In the genomic region with DNA sequence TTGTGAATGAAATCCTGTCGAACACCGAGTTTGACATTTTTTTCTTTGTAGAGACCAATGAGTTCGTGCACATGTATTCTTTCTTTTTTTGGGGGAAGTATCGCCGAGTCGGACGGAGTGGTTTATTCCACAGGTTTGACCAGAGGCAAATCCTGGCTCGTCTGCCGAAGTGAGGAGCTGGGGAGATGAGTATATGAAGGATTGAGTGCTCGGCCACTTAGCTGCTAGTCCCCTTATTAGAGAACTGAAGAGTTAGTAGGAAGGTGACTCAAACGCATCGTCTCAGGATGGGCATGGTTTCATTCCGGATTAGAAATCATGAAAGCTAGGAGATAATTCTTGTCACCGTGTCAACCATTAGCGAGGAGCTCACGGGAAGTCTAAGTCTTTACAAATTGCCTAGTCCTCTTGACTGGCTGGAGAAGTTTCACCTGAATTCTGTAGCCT, we compare ENCODE assay signal across 8 cellular contexts.
DNase-seq lines count a peak whose midpoint lies in the region; ATAC-seq and TF ChIP-seq lines count a peak whose summit lies in the region.

No MANE protein-coding gene starts in this region.

- peak overlapping the region; percentile 97 for H3K27ac Mint-ChIP-seq in mesothelial cell of epicardium

- H3K27me3 Mint-ChIP-seq in mesothelial cell of epicardium (ENCODE audit: low read depth) = no peaks in the 10 kb centered on the region

- H3K36me3 ChIP-seq in brain microvascular endothelial cell (replicated peaks) (no peaks in the 10 kb centered on the region), body of pancreas (replicated peaks in 1 of 2; ENCODE audit: insufficient read depth in 1 of 2, low read depth in 2 of 2) (no peaks in the 10 kb centered on the region)

- H3K4me1 Mint-ChIP-seq in mesothelial cell of epicardium = peaks cover 48% of the 10 kb centered on the region

- no peak for TF ChIP-seq POLR2A in body of pancreas (IDR thresholded peaks at IDR 0.05)

- in situ Hi-C loops in brain microvascular endothelial cell (cut with HindIII; ENCODE audit: low pct_ligation_motif_present, low sequenced_read_pairs) = no loop called here

- H3K27me3 ChIP-seq in brain microvascular endothelial cell (replicated peaks) (no peaks in the 10 kb centered on the region), body of pancreas (peaks cover 0 to 6% of the 10 kb centered on the region in 2 donors)

- TF ChIP-seq CTCF in brain microvascular endothelial cell (IDR thresholded peaks at IDR 0.05; ENCODE audit: low read depth, low read length, missing control alignments) (no peak), mesothelial cell of epicardium (IDR thresholded peaks at IDR 0.05; ENCODE audit: unreplicated experiment) (no peak), body of pancreas (IDR thresholded peaks at IDR 0.05) (no peak)

- intact Hi-C loops in body of pancreas (cut with DNase I) = no loop called here

- H3K9me3 Mint-ChIP-seq in mesothelial cell of epicardium = peaks cover 8% of the 10 kb centered on the region

- 3 to 6% methylated on average over 16 of the region's 16 CpGs for WGBS in body of pancreas, 2 donors

- ATAC-seq in GM18907 (IDR thresholded peaks at IDR 0.05; ENCODE audit: unreplicated experiment) (peak; percentile 30), HG03442 (IDR thresholded peaks at IDR 0.05; ENCODE audit: unreplicated experiment) (peak; percentile 16), body of pancreas (no peak)

- H3K27ac ChIP-seq in brain microvascular endothelial cell = peak overlapping the region; percentile 76
- no peak overlapping the region for H3K27ac ChIP-seq in body of pancreas

- peak overlapping the region; percentile 73 for H3K4me3 ChIP-seq in brain microvascular endothelial cell (ENCODE audit: low read depth, low read length)
- H3K4me3 ChIP-seq in body of pancreas = peak overlapping the region in 1 of 2 donors; percentile 38

- H3K4me3 Mint-ChIP-seq in mesothelial cell of epicardium = peak overlapping the region; percentile 94

- DNase-seq in AG08396 (ENCODE audit: low spot score) = peak; percentile 7
- peak; percentile 11 for DNase-seq in brain microvascular endothelial cell
- DNase-seq in mesothelial cell of epicardium (ENCODE audit: low spot score in 2 of 2, unreplicated experiment in 2 of 2) = no peak
- DNase-seq in globus pallidus (ENCODE audit: low spot score) = no peak
- DNase-seq in body of pancreas = no peak
- no peak for DNase-seq in activated CD4-positive, alpha-beta T cell treated with anti-CD3 and anti-CD28 coated beads, Interleukin-2, amount 50 U/mL, for 48 hours

- H3K9me3 ChIP-seq in body of pancreas = no peaks in the 10 kb centered on the region

- H3K36me3 Mint-ChIP-seq in mesothelial cell of epicardium = peaks cover 19% of the 10 kb centered on the region

- peaks cover 22% of the 10 kb centered on the region for H3K4me1 ChIP-seq in body of pancreas

Comparison
In these comparisons a context has a peak if more than half of its experiments do, and no peak if none do; other contexts are left out.
1. DNase-seq: peak in AG08396 (single experiment) and brain microvascular endothelial cell (single experiment); none in mesothelial cell of epicardium (0 of 2), globus pallidus (single experiment), body of pancreas (0 of 4) and activated CD4-positive, alpha-beta T cell treated with anti-CD3 and anti-CD28 coated beads, Interleukin-2, amount 50 U/mL, for 48 hours (0 of 2).